14 cellular contexts compared by ENCODE assay signal in genomic region chr4:118348886-118349285, GRCh38. TPM values are rescaled to one million over a fixed set of nuclear protein-coding genes. Genes with fewer than 3 reads are reported as not detected.
DNase-seq lines count a peak whose midpoint lies in the region.
"Had no signal": no experiment of that assay in that cellular context is flagged by ENCODE, and none has a peak within 500 bp of the region (broad histone marks: within the 10 kb centered on the region; RNA-seq: fewer than 3 reads in every experiment).

No MANE protein-coding gene starts in this region.

- DNase-seq in NCI-H2171 treated with DMSO at 0.1 percent for 48 hours (lab: John Stamatoyannopoulos, UW) (peak; percentile 13), NCI-H2171 (lab: John Stamatoyannopoulos, UW) (no peak), NCI-H526 (lab: John Stamatoyannopoulos, UW) (peak; percentile 9 to 62), dedifferentiated amniotic fluid mesenchymal stem cell (ENCODE audit: extremely low spot score) (peak; percentile 38), renal cortical epithelial cell (ENCODE audit: low read depth) (peak; percentile 9), T-helper 1 cell (no peak), COLO668 (lab: John Stamatoyannopoulos, UW; ENCODE audit: unreplicated experiment) (no peak), hypothalamus (lab: John Stamatoyannopoulos, UW) (no peak)
- DNase-seq: 8988T; DMS53; NCI-H1930; NK-92 treated with Interleukin-12 subunit alpha and Interleukin-12 subunit beta, amount 100 ng/mL, for 24 hours; right lobe of liver; stimulated activated CD4-positive, alpha-beta T cell treated with anti-CD3 and anti-CD28 coated beads, Interleukin-2, amount 100 ng/mL, for 24 hours had no signal

RNA-seq across cellular contexts. Expression of gene PRSS12, which starts 3.9 kb away (rescaled TPM):
- total RNA-seq in renal cortical epithelial cell = 2.0 and 10.8 TPM in 2 replicates

Comparison
In these comparisons a context has a peak if more than half of its experiments do, and no peak if none do; other contexts are left out.
1. DNase-seq: peak in NCI-H2171 treated with DMSO at 0.1 percent for 48 hours (single experiment), NCI-H526 (2 of 2), dedifferentiated amniotic fluid mesenchymal stem cell (single experiment) and renal cortical epithelial cell (single experiment); none in NCI-H2171 (single experiment), T-helper 1 cell (0 of 5), COLO668 (single experiment) and hypothalamus (0 of 51).